Comparison of ENCODE assay signal across 26 cellular contexts in genomic region chr2:23521060-23521459, GRCh38.
"Had no signal": no experiment of that assay in that cellular context is flagged by ENCODE, and none has a peak within 500 bp of the region (broad histone marks: within the 10 kb centered on the region; RNA-seq: fewer than 3 reads in every experiment).

No MANE protein-coding gene starts in this region.

- H3K27ac Mint-ChIP-seq: activated CD8-positive, alpha-beta T cell treated with anti-CD3 and anti-CD28 coated beads, Interleukin-2, amount 10 ng/mL, durations not matched to agents 7 days and 5 days; activated naive CD4-positive, alpha-beta T cell treated with anti-CD3 and anti-CD28 coated beads, Interleukin-2, amount 50 U/mL, for 24 hours; T-helper 1 cell treated with Interleukin-12 subunit alpha and Interleukin-12 subunit beta and Interleukin-4 antibody, amounts not matched to agents 30 μg/mL and 1 μg/mL, for 36 hours; WTC11 had no signal

- H3K27ac ChIP-seq: RWPE1 had no signal

- H3K27me3 ChIP-seq: ascending aorta, body of pancreas had no signal

- H3K4me3 ChIP-seq: ascending aorta, body of pancreas had no signal

- H3K27me3 Mint-ChIP-seq: activated naive CD4-positive, alpha-beta T cell treated with anti-CD3 and anti-CD28 coated beads, Interleukin-2, amount 50 U/mL, for 24 hours had no signal

- H3K4me3 Mint-ChIP-seq: activated CD8-positive, alpha-beta T cell treated with anti-CD3 and anti-CD28 coated beads, Interleukin-2, amount 10 ng/mL, durations not matched to agents 7 days and 5 days; activated naive CD4-positive, alpha-beta T cell treated with anti-CD3 and anti-CD28 coated beads, Interleukin-2, amount 50 U/mL, for 24 hours; central memory CD8-positive, alpha-beta T cell; T-helper 1 cell treated with Interleukin-12 subunit alpha and Interleukin-12 subunit beta and Interleukin-4 antibody, amounts not matched to agents 30 μg/mL and 1 μg/mL, for 36 hours; WTC11 had no signal

- H3K9me3 Mint-ChIP-seq: activated naive CD4-positive, alpha-beta T cell treated with anti-CD3 and anti-CD28 coated beads, Interleukin-2, amount 50 U/mL, for 24 hours; central memory CD8-positive, alpha-beta T cell; T-helper 1 cell treated with Interleukin-12 subunit alpha and Interleukin-12 subunit beta and Interleukin-4 antibody, amounts not matched to agents 30 μg/mL and 1 μg/mL, for 36 hours; WTC11 had no signal

- H3K36me3 Mint-ChIP-seq: activated naive CD4-positive, alpha-beta T cell treated with anti-CD3 and anti-CD28 coated beads, Interleukin-2, amount 50 U/mL, for 24 hours; WTC11 had no signal

- H3K36me3 ChIP-seq: ascending aorta had no signal

- H3K9me3 ChIP-seq: ascending aorta, body of pancreas had no signal

- DNase-seq: activated CD4-positive, alpha-beta T cell treated with anti-CD3 and anti-CD28 coated beads for 48 hours; activated CD4-positive, alpha-beta T cell treated with anti-CD3 and anti-CD28 coated beads, Interleukin-2, amount 50 U/mL, for 4 hours; activated CD4-positive, CD25-positive, alpha-beta regulatory T cell treated with anti-CD3 and anti-CD28 coated beads, Interleukin-2, amount 50 U/mL, for 72 hours; activated CD8-positive, alpha-beta memory T cell treated with anti-CD3 and anti-CD28 coated beads, Interleukin-2, amount 50 U/mL, for 48 hours; activated CD8-positive, alpha-beta T cell treated with anti-CD3 and anti-CD28 coated beads, Interleukin-2, amount 10 ng/mL, durations not matched to agents 7 days and 5 days; activated T-cell treated with anti-CD3 and anti-CD28 coated beads, Interleukin-2, amount 50 U/mL, for 1 hour; Karpas-422; MM.1S; NCI-H1105; NCI-H1436; NCI-H1694 treated with DMSO at 0.1 percent for 48 hours; NCI-H2029 treated with DMSO at 0.1 percent for 48 hours; NCI-H345; NCI-H510A; NCI-H526 treated with DMSO at 0.1 percent for 48 hours; NCI-H82; NK-92 treated with Interleukin-12 subunit alpha and Interleukin-12 subunit beta, amount 100 ng/mL, for 24 hours; OCI-M1; SHP77 had no signal

- ATAC-seq: activated CD8-positive, alpha-beta T cell treated with anti-CD3 and anti-CD28 coated beads, Interleukin-2, amount 10 ng/mL, durations not matched to agents 7 days and 5 days had no signal
